Comparison of ENCODE assay signal across 20 cellular contexts in the genomic region with DNA sequence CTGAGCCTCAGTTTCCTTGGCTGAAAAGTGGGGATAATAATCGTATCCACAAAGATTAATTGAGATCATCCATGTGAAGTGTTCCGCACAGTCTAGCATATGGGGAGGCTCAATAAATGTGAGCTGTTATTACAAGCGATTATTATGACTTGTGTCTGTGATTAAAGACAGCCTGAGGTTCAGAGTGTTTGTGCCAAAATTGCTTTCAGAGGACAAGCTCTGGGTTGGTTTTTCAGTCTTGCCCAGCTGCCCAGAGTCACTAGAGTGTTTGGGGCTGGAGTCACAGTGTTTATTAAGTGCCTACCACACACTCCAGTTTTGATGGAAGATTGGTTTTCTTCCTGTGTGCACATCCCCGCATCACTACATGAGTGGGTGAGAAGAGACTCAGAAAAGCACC. TPM values are rescaled to one million over a fixed set of nuclear protein-coding genes. Genes with fewer than 3 reads are reported as not detected.
DNase-seq lines count a peak whose midpoint lies in the region; TF ChIP-seq lines count a peak whose summit lies in the region.
"Had no signal": no experiment of that assay in that cellular context is flagged by ENCODE, and none has a peak within 500 bp of the region (broad histone marks: within the 10 kb centered on the region; RNA-seq: fewer than 3 reads in every experiment).

No MANE protein-coding gene starts in this region.

- DNase-seq in AG10803 (ENCODE audit: low read depth) (peak; percentile 54), DMS79 (lab: John Stamatoyannopoulos, UW) (peak; percentile 54), NCI-H446 (lab: John Stamatoyannopoulos, UW) (peak; percentile 32 to 60), glutamatergic neuron (no peak), NCI-H2029 treated with DMSO at 0.1 percent for 48 hours (lab: John Stamatoyannopoulos, UW) (no peak), D341Med (ENCODE audit: low spot score) (no peak)
- no peak for DNase-seq in NK-92 treated with Interleukin-12 subunit alpha and Interleukin-12 subunit beta, amount 100 ng/mL, for 24 hours (lab: John Stamatoyannopoulos, UW)
- DNase-seq: 8988T; ACHN; C1 segment of cervical spinal cord; Caco-2; CD4-positive, CD25-positive, alpha-beta regulatory T cell; CD8-positive, alpha-beta T cell; DMS53; EL; GDM1; H9 had no signal

- peak overlapping the region; percentile 11 for H3K27ac Mint-ChIP-seq in glutamatergic neuron (ENCODE audit: unreplicated experiment)
- H3K27ac Mint-ChIP-seq: CD4-positive, CD25-positive, alpha-beta regulatory T cell; CD8-positive, alpha-beta T cell; GM23338; H9 had no signal

- H3K4me3 ChIP-seq in AG10803 (ENCODE audit: low read length), result no peak overlapping the region
- H3K4me3 ChIP-seq: A549, GM12878, GM23338 had no signal

- H3K36me3 Mint-ChIP-seq in glutamatergic neuron (ENCODE audit: unreplicated experiment), result no peaks in the 10 kb centered on the region
- H3K36me3 Mint-ChIP-seq: CD4-positive, CD25-positive, alpha-beta regulatory T cell; CD8-positive, alpha-beta T cell had no signal

- peaks cover 6% of the 10 kb centered on the region for H3K27me3 Mint-ChIP-seq in glutamatergic neuron (ENCODE audit: unreplicated experiment)
- H3K27me3 Mint-ChIP-seq: CD4-positive, CD25-positive, alpha-beta regulatory T cell had no signal

- no peak overlapping the region for H3K4me3 Mint-ChIP-seq in glutamatergic neuron (ENCODE audit: unreplicated experiment)
- H3K4me3 Mint-ChIP-seq: CD4-positive, CD25-positive, alpha-beta regulatory T cell; CD8-positive, alpha-beta T cell; GM23338; H9 had no signal

- peaks cover 13% of the 10 kb centered on the region for H3K9me3 Mint-ChIP-seq in glutamatergic neuron (ENCODE audit: unreplicated experiment)
- H3K9me3 Mint-ChIP-seq: CD4-positive, CD25-positive, alpha-beta regulatory T cell; CD8-positive, alpha-beta T cell; GM23338; H9 had no signal

- H3K4me1 Mint-ChIP-seq in glutamatergic neuron (ENCODE audit: low read depth, unreplicated experiment), result peaks cover 35% of the 10 kb centered on the region
- H3K4me1 Mint-ChIP-seq: CD4-positive, CD25-positive, alpha-beta regulatory T cell had no signal

- no peak for TF ChIP-seq CTCF in AG10803 (conservative IDR thresholded peaks at IDR 0.05; ENCODE audit: low read length)
- TF ChIP-seq CTCF in glutamatergic neuron (IDR thresholded peaks at IDR 0.05; ENCODE audit: partially characterized antibody, unreplicated experiment), result no peak

RNA-seq across cellular contexts. Expression of a gene that starts 53.6 kb away (rescaled TPM):
- total RNA-seq in glutamatergic neuron (ENCODE audit: unreplicated experiment), result 5.0 TPM
- total RNA-seq: CD4-positive, CD25-positive, alpha-beta regulatory T cell; CD8-positive, alpha-beta T cell; GM12878; GM23338 had no signal

Comparison
In these comparisons a context has a peak if more than half of its experiments do, and no peak if none do; other contexts are left out.
1. DNase-seq: peak in AG10803 (single experiment), DMS79 (single experiment) and NCI-H446 (2 of 2); none in glutamatergic neuron (single experiment), NCI-H2029 treated with DMSO at 0.1 percent for 48 hours (single experiment), NK-92 treated with Interleukin-12 subunit alpha and Interleukin-12 subunit beta, amount 100 ng/mL, for 24 hours (single experiment) and D341Med (single experiment).